In genomic region chr7:27961255-27961654, GRCh38 we compare ENCODE assay signal across 15 cellular contexts.
A peak's percentile ranks its signal among the peaks of the same experiment; 100 is the strongest.
DNase-seq lines count a peak whose midpoint lies in the region; ATAC-seq, FAIRE-seq and TF ChIP-seq lines count a peak whose summit lies in the region.
"Had no signal": no experiment of that assay in that cellular context is flagged by ENCODE, and none has a peak within 500 bp of the region (broad histone marks: within the 10 kb centered on the region; RNA-seq: fewer than 3 reads in every experiment).

No MANE protein-coding gene starts in this region.

- no peaks in the 10 kb centered on the region for H3K79me2 ChIP-seq in mesendoderm (ENCODE audit: control insufficient read depth, insufficient read depth, low read length)

- no peak overlapping the region for H3K27ac ChIP-seq in mesendoderm (ENCODE audit: low read depth, low read length)
- H3K27ac ChIP-seq: gastrocnemius medialis had no signal

- H3K27me3 ChIP-seq in BE2C (no peaks in the 10 kb centered on the region), kidney epithelial cell (ENCODE audit: control insufficient read depth, insufficient read depth, low read length) (no peaks in the 10 kb centered on the region), mesendoderm (ENCODE audit: insufficient read depth, low read length, poor library complexity) (no peaks in the 10 kb centered on the region)
- H3K27me3 ChIP-seq: gastrocnemius medialis had no signal

- H3K9me3 Mint-ChIP-seq in activated T-helper 17 cell treated with anti-CD3 and anti-CD28 coated beads, Interleukin-2, amount 50 U/mL, for 72 hours = no peaks in the 10 kb centered on the region
- H3K9me3 Mint-ChIP-seq: activated T-helper 2 cell treated with anti-CD3 and anti-CD28 coated beads, Interferon-gamma antibody, Interleukin-2, Interleukin-4, amounts not matched to agents 10 μg/mL and 5 μg/mL and 100 μg/mL, durations not matched to agents 14 hours and 24 hours and 36 hours; H9 had no signal

- peaks cover 12% of the 10 kb centered on the region for H3K4me1 Mint-ChIP-seq in activated T-helper 17 cell treated with anti-CD3 and anti-CD28 coated beads, Interleukin-2, amount 50 U/mL, for 72 hours
- H3K4me1 Mint-ChIP-seq: H9 had no signal

- no peak overlapping the region for H2AK5ac ChIP-seq in mesendoderm (ENCODE audit: low read length)

- peak; percentile 89 for ATAC-seq in activated T-helper 17 cell treated with anti-CD3 and anti-CD28 coated beads, Interleukin-2, amount 50 U/mL, for 72 hours (replicated peaks)
- ATAC-seq in GM21825 (IDR thresholded peaks at IDR 0.05; ENCODE audit: unreplicated experiment) = no peak
- ATAC-seq: gastrocnemius medialis had no signal

- H3K4me3 Mint-ChIP-seq in activated T-helper 17 cell treated with anti-CD3 and anti-CD28 coated beads, Interleukin-2, amount 50 U/mL, for 72 hours = no peak overlapping the region
- H3K4me3 Mint-ChIP-seq: CD4-positive, CD25-positive, alpha-beta regulatory T cell; H9 had no signal

- H4K8ac ChIP-seq in mesendoderm (ENCODE audit: low read depth, low read length) = no peak overlapping the region

- no peak overlapping the region for H2BK15ac ChIP-seq in mesendoderm (replicated peaks; ENCODE audit: low read depth)

- no peak overlapping the region for H3K23ac ChIP-seq in mesendoderm (ENCODE audit: low read length)

- H3K4ac ChIP-seq in mesendoderm (ENCODE audit: low read depth, low read length) = no peak overlapping the region

- H3K79me1 ChIP-seq in mesendoderm (ENCODE audit: low read length) = peaks cover under 1% of the 10 kb centered on the region

- peak; percentile 47 for DNase-seq in BE2C
- peak; percentile 65 for DNase-seq in HTR-8/SVneo (ENCODE audit: insufficient read length, low spot score)
- DNase-seq in kidney epithelial cell (ENCODE audit: low read depth) = peak; percentile 31
- no peak for DNase-seq in globus pallidus (ENCODE audit: low spot score)
- no peak for DNase-seq in activated effector memory CD4-positive, alpha-beta T cell treated with anti-CD3 and anti-CD28 coated beads, Interleukin-2, amount 50 U/mL, for 16 hours
- DNase-seq in mesendoderm = no peak
- DNase-seq: activated CD4-positive, alpha-beta T cell treated with anti-CD3 and anti-CD28 coated beads for 48 hours; CD4-positive, CD25-positive, alpha-beta regulatory T cell; gastrocnemius medialis; H9; NCI-H1417 treated with DMSO at 0.1 percent for 48 hours; stimulated activated CD4-positive, alpha-beta T cell treated with anti-CD3 and anti-CD28 coated beads, Interleukin-15, amount 100 ng/mL, for 24 hours had no signal

- no peak overlapping the region for H2BK120ac ChIP-seq in mesendoderm (ENCODE audit: low read depth, low read length)

- H3K4me3 ChIP-seq in BE2C (ENCODE audit: low read depth, low read length) (no peak overlapping the region), kidney epithelial cell (ENCODE audit: low read depth, low read length) (no peak overlapping the region), mesendoderm (ENCODE audit: low read length) (no peak overlapping the region)
- H3K4me3 ChIP-seq: gastrocnemius medialis had no signal

- H3K27me3 Mint-ChIP-seq in activated T-helper 17 cell treated with anti-CD3 and anti-CD28 coated beads, Interleukin-2, amount 50 U/mL, for 72 hours = no peaks in the 10 kb centered on the region
- H3K27me3 Mint-ChIP-seq: CD4-positive, CD25-positive, alpha-beta regulatory T cell had no signal

- H2BK5ac ChIP-seq in mesendoderm (ENCODE audit: low read length) = no peak overlapping the region

- no peak overlapping the region for H3K4me2 ChIP-seq in mesendoderm (ENCODE audit: low read length)

- H3K9me3 ChIP-seq in BE2C = no peaks in the 10 kb centered on the region
- H3K9me3 ChIP-seq: gastrocnemius medialis had no signal

- no peak overlapping the region for H3K56ac ChIP-seq in mesendoderm (ENCODE audit: low read length)

- H3K36me3 ChIP-seq in BE2C (no peaks in the 10 kb centered on the region), kidney epithelial cell (ENCODE audit: control insufficient read depth, insufficient read depth, low read length) (no peaks in the 10 kb centered on the region), mesendoderm (ENCODE audit: control insufficient read depth, insufficient read depth, low read length) (no peaks in the 10 kb centered on the region)
- H3K36me3 ChIP-seq: gastrocnemius medialis had no signal

- FAIRE-seq in HTR-8/SVneo (lab: Jason Lieb, UNC) = no peak

- H4K5ac ChIP-seq in mesendoderm (ENCODE audit: low read length) = no peak overlapping the region

- H3K9ac ChIP-seq in mesendoderm (ENCODE audit: low read length) = no peak overlapping the region

- no peak for TF ChIP-seq CTCF in BE2C (IDR thresholded peaks at IDR 0.05; ENCODE audit: low read depth, low read length)
- no peak for TF ChIP-seq CTCF in kidney epithelial cell (IDR thresholded peaks at IDR 0.05; ENCODE audit: insufficient read depth, low read length, poor library complexity, severe bottlenecking)

- H3K18ac ChIP-seq in mesendoderm (ENCODE audit: low read length) = no peak overlapping the region

- H3K4me1 ChIP-seq in BE2C (peaks cover 6% of the 10 kb centered on the region), mesendoderm (ENCODE audit: control insufficient read depth, low read depth, low read length) (no peaks in the 10 kb centered on the region)

- no peak overlapping the region for H3K27ac Mint-ChIP-seq in activated T-helper 17 cell treated with anti-CD3 and anti-CD28 coated beads, Interleukin-2, amount 50 U/mL, for 72 hours
- H3K27ac Mint-ChIP-seq: activated T-helper 2 cell treated with anti-CD3 and anti-CD28 coated beads, Interferon-gamma antibody, Interleukin-2, Interleukin-4, amounts not matched to agents 10 μg/mL and 5 μg/mL and 100 μg/mL, durations not matched to agents 14 hours and 24 hours and 36 hours; H9 had no signal

- no CpG with 5 or more reads among the region's 5 CpGs for WGBS in mesendoderm (ENCODE audit: extremely low coverage, insufficient coverage, low lambda C conversion rate)

- peaks cover 4% of the 10 kb centered on the region for H3K36me3 Mint-ChIP-seq in activated T-helper 17 cell treated with anti-CD3 and anti-CD28 coated beads, Interleukin-2, amount 50 U/mL, for 72 hours (ENCODE audit: low read depth)
- H3K36me3 Mint-ChIP-seq: CD4-positive, CD25-positive, alpha-beta regulatory T cell had no signal

Comparison
In these comparisons a context has a peak if more than half of its experiments do, and no peak if none do; other contexts are left out.
1. DNase-seq: peak in BE2C (single experiment), HTR-8/SVneo (single experiment) and kidney epithelial cell (single experiment); none in globus pallidus (single experiment), activated effector memory CD4-positive, alpha-beta T cell treated with anti-CD3 and anti-CD28 coated beads, Interleukin-2, amount 50 U/mL, for 16 hours (single experiment) and mesendoderm (single experiment).